Comparison of ENCODE assay signal across 31 cellular contexts in the genomic region with DNA sequence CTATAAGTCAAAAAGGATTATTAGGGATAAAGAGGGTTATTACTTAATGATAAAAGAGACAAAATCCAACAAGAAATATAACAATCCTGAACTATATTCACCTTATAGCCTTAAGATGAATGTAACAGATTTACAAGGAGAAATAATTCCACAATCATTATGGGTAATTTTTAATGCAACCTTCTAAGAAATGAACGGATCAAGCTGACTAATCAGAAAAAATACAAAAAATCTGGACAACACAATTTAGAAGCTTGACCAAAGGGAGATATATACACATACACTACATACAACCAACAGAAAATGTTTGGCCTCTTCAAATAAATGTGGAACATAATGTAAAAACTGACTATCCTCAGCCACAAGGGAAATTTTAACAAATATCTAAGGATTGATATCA.
"Had no signal": no experiment of that assay in that cellular context is flagged by ENCODE, and none has a peak within 500 bp of the region (broad histone marks: within the 10 kb centered on the region; RNA-seq: fewer than 3 reads in every experiment).

No MANE protein-coding gene starts in this region.

- H3K4me1 ChIP-seq: neural progenitor cell, parathyroid adenoma, psoas muscle, spleen, suprapubic skin, testis, tibial artery, transverse colon, upper lobe of right lung, uterus had no signal

- DNase-seq: natural killer cell; occipital lobe; ovary; posterior cingulate gyrus; psoas muscle; right cardiac atrium; spleen; stimulated activated CD4-positive, alpha-beta T cell treated with anti-CD3 and anti-CD28 coated beads, Interleukin-12 subunit alpha, Interleukin-12 subunit beta, amount 100 ng/mL, for 4 hours; stimulated activated CD4-positive, alpha-beta T cell treated with anti-CD3 and anti-CD28 coated beads, Interleukin-1b, Interleukin-23, amount 100 ng/mL, for 48 hours; stimulated activated CD4-positive, alpha-beta T cell treated with anti-CD3 and anti-CD28 coated beads, Interleukin-4, amount 100 ng/mL, for 1 hour; stimulated activated CD4-positive, alpha-beta T cell treated with anti-CD3 and anti-CD28 coated beads, Interleukin-4, amount 100 ng/mL, for 4 hours; stimulated activated CD8-positive, alpha-beta memory T cell treated with anti-CD3 and anti-CD28 coated beads, Interleukin-4, amount 100 ng/mL, for 48 hours; stimulated activated naive CD4-positive, alpha-beta T cell; stimulated activated naive CD8-positive, alpha-beta T cell treated with anti-CD3 and anti-CD28 coated beads, Interleukin-15, amount 100 ng/mL, for 72 hours; stimulated activated naive CD8-positive, alpha-beta T cell treated with anti-CD3 and anti-CD28 coated beads, Interleukin-15, Interleukin-2, amounts not matched to agents 100 U/mL and 50 U/mL, for 24 hours; substantia nigra; testis; tibial artery; transverse colon; upper lobe of right lung; uterus had no signal

- H2AFZ ChIP-seq: neural progenitor cell, parathyroid adenoma had no signal

- H3K27me3 Mint-ChIP-seq: progenitor cell of endocrine pancreas; stimulated activated memory B cell treated with anti-CD40 and anti-IgM and Interleukin-4, amounts not matched to agents 10 μg/mL and 1 μg/mL and 100 μg/mL, for 72 hours; stimulated activated naive CD8-positive, alpha-beta T cell treated with anti-CD3 and anti-CD28 coated beads, Interleukin-15, amount 100 ng/mL, for 72 hours; type B pancreatic cell had no signal

- H3K9me3 ChIP-seq: ovary, psoas muscle, suprapubic skin, testis, upper lobe of right lung, uterus had no signal

- H3K4me3 ChIP-seq: neural progenitor cell, ovary, psoas muscle, skin epidermis, smooth muscle cell, spleen, suprapubic skin, testis, tibial artery, transverse colon, upper lobe of right lung, uterus had no signal

- H3K4me1 Mint-ChIP-seq: natural killer cell; nephron; neural progenitor cell; stimulated activated memory B cell treated with anti-CD40 and anti-IgM and Interleukin-4, amounts not matched to agents 10 μg/mL and 1 μg/mL and 100 μg/mL, for 72 hours; stimulated activated naive CD8-positive, alpha-beta T cell treated with anti-CD3 and anti-CD28 coated beads, Interleukin-15, amount 100 ng/mL, for 72 hours had no signal

- H3K4me3 Mint-ChIP-seq: natural killer cell; nephron; neural progenitor cell; stimulated activated memory B cell treated with anti-CD40 and anti-IgM and Interleukin-4, amounts not matched to agents 10 μg/mL and 1 μg/mL and 100 μg/mL, for 72 hours; stimulated activated naive CD8-positive, alpha-beta T cell treated with anti-CD3 and anti-CD28 coated beads, Interleukin-15, amount 100 ng/mL, for 72 hours; type B pancreatic cell had no signal

- ATAC-seq: natural killer cell; psoas muscle; right cardiac atrium; sciatic nerve; stimulated activated memory B cell treated with anti-CD40 and anti-IgM and Interleukin-4, amounts not matched to agents 10 μg/mL and 1 μg/mL and 100 μg/mL, for 72 hours; stimulated activated naive CD8-positive, alpha-beta T cell treated with anti-CD3 and anti-CD28 coated beads, Interleukin-15, amount 100 ng/mL, for 72 hours; stimulated activated naive CD8-positive, alpha-beta T cell treated with anti-CD3 and anti-CD28 coated beads, Interleukin-15, Interleukin-2, amounts not matched to agents 100 U/mL and 50 U/mL, for 24 hours; upper lobe of right lung had no signal

- H3K4me2 ChIP-seq: neural progenitor cell, smooth muscle cell had no signal

- H3K36me3 ChIP-seq: ovary, uterus had no signal

- H3K27ac ChIP-seq: neural progenitor cell, ovary, parathyroid adenoma, psoas muscle, skin epidermis, spleen, suprapubic skin, testis, tibial artery, transverse colon, upper lobe of right lung, uterus had no signal

- H3K27ac Mint-ChIP-seq: natural killer cell; nephron; neural progenitor cell; progenitor cell of endocrine pancreas; stimulated activated memory B cell treated with anti-CD40 and anti-IgM and Interleukin-4, amounts not matched to agents 10 μg/mL and 1 μg/mL and 100 μg/mL, for 72 hours; stimulated activated naive CD8-positive, alpha-beta T cell treated with anti-CD3 and anti-CD28 coated beads, Interleukin-15, amount 100 ng/mL, for 72 hours; type B pancreatic cell had no signal

- H3K27me3 ChIP-seq: neural progenitor cell, ovary, spleen, suprapubic skin, testis, tibial artery, transverse colon, upper lobe of right lung, uterus had no signal

- H3K9ac ChIP-seq: neural progenitor cell, parathyroid adenoma had no signal
